12 cellular contexts compared by ENCODE assay signal in the genomic region with DNA sequence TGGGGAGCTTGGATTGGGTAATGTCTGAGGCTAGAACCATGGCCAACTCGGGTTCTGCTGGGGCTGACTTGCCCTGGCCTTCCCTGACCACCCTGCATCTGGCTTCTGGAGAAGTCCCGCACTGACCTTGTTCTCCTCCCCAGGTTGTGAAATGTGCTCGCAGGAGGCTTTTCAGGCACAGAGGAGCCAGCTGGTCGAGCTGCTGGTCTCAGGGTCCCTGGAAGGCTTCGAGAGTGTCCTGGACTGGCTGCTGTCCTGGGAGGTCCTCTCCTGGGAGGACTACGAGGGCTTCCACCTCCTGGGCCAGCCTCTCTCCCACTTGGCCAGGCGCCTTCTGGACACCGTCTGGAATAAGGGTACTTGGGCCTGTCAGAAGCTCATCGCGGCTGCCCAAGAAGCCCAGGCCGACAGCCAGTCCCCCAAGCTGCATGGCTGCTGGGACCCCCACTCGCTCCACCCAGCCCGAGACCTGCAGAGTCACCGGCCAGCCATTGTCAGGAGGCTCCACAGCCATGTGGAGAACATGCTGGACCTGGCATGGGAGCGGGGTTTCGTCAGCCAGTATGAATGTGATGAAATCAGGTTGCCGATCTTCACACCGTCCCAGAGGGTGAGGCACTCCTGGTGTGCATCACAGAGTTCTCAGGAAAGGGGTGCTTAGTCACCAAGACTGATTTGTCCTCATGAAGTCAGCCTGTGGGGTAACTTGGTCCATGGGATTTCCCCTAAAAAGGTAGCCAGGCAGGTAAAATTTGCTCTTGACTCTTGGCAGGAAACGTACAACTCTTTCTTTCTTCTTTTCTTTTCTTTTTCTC. TPM values are rescaled to one million over a fixed set of nuclear protein-coding genes. Genes with fewer than 3 reads are reported as not detected.
DNase-seq lines count a peak whose midpoint lies in the region; ATAC-seq and TF ChIP-seq lines count a peak whose summit lies in the region.
"Had no signal": no experiment of that assay in that cellular context is flagged by ENCODE, and none has a peak within 500 bp of the region (broad histone marks: within the 10 kb centered on the region; RNA-seq: fewer than 3 reads in every experiment).

No MANE protein-coding gene starts in this region.

- in situ Hi-C loops in mammary epithelial cell (cut with MboI; ENCODE audit: low sequenced_read_pairs in 2 of 2): loop anchor here in 1 of 2 donors (10.0 kb wide), 1 partner anchor 45 kb away; a partner anchor contains a TSS

- no peaks in the 10 kb centered on the region for H4K20me1 ChIP-seq in mammary epithelial cell (ENCODE audit: insufficient read depth, low read length)

- H3K4me3 ChIP-seq in mammary epithelial cell (replicated peaks in 1 of 3; ENCODE audit: insufficient read depth in 1 of 3, low read depth in 2 of 3, low read length in 3 of 3): no peak overlapping the region
- H3K4me3 ChIP-seq in skin epidermis: no peak overlapping the region

- H3K9me3 ChIP-seq in T-helper 17 cell (ENCODE audit: control insufficient read depth, low read length, poor library complexity, severe bottlenecking) (peaks cover 9% of the 10 kb centered on the region), mammary epithelial cell (replicated peaks; ENCODE audit: insufficient read depth, low read length) (peaks cover 10% of the 10 kb centered on the region)

- no peak overlapping the region for H3K9ac ChIP-seq in mammary epithelial cell (ENCODE audit: insufficient read depth, low read length)

- ATAC-seq in T-helper 17 cell (peak; percentile 71), HG03432 (IDR thresholded peaks at IDR 0.05; ENCODE audit: unreplicated experiment) (no peak)

- H3K79me2 ChIP-seq in mammary epithelial cell (ENCODE audit: insufficient read depth, low read length): no peaks in the 10 kb centered on the region

- H3K27ac ChIP-seq in mammary epithelial cell (ENCODE audit: insufficient read depth, low read depth, low read length): peak overlapping the region; percentile 69
- peak overlapping the region in 19 of 21 experiments; percentile 31 to 94 (median 79) for H3K27ac ChIP-seq in skin epidermis

- intact Hi-C loops in mammary epithelial cell (cut with micrococcal nuclease): no loop called here
- intact Hi-C loops in posterior vena cava (cut with DNase I): no loop called here

- peak overlapping the region; percentile 92 for H3K4me3 Mint-ChIP-seq in T-helper 17 cell

- dilution Hi-C loops in mammary epithelial cell (cut with HindIII; ENCODE audit: low sequenced_read_pairs): no loop called here

- DNase-seq in GM04504 (ENCODE audit: low read depth): peak; percentile 26
- no peak for DNase-seq in T-helper 17 cell
- peak; percentile 98 for DNase-seq in mammary epithelial cell
- no peak for DNase-seq in NCI-H82 (lab: John Stamatoyannopoulos, UW)
- DNase-seq in posterior vena cava (ENCODE audit: low spot score): no peak
- DNase-seq in putamen (ENCODE audit: low spot score): no peak
- DNase-seq: EL, NCI-H510A treated with DMSO at 0.1 percent for 48 hours had no signal

- H3K4me1 ChIP-seq in mammary epithelial cell (ENCODE audit: insufficient read depth, low read length): peaks cover 42% of the 10 kb centered on the region

- no peaks in the 10 kb centered on the region for H3K36me3 Mint-ChIP-seq in T-helper 17 cell (ENCODE audit: low read depth)

- H3K27me3 Mint-ChIP-seq in T-helper 17 cell: no peaks in the 10 kb centered on the region

- CTCF ChIA-PET in mammary epithelial cell (lab: Charles Lee; ENCODE audit: low non-redundant PET): no interaction called here

- H3K36me3 ChIP-seq in mammary epithelial cell (ENCODE audit: insufficient read depth, low read length): no peaks in the 10 kb centered on the region

- H3K4me2 ChIP-seq in mammary epithelial cell (ENCODE audit: insufficient read depth, low read depth, low read length): no peak overlapping the region

- BruUV-seq in mammary epithelial cell (replicated peaks; lab: Mats Ljungman, UMichigan): no TSS peak

- peaks cover 56% of the 10 kb centered on the region for H3K4me1 Mint-ChIP-seq in T-helper 17 cell

- H3K27me3 ChIP-seq in mammary epithelial cell (ENCODE audit: insufficient read depth, low read length): no peaks in the 10 kb centered on the region

- TF ChIP-seq CTCF in mammary epithelial cell (conservative IDR thresholded peaks at IDR 0.05 in 1 of 2, IDR thresholded peaks at IDR 0.05 in 1 of 2; ENCODE audit: extremely low read depth in 1 of 2, insufficient read depth in 1 of 2, low read depth in 1 of 2, low read length in 2 of 2): no peak

- H3K27ac Mint-ChIP-seq in T-helper 17 cell: peak overlapping the region; percentile 98

- peak overlapping the region; percentile 63 for H2AFZ ChIP-seq in mammary epithelial cell (ENCODE audit: low read depth, low read length)

- WGBS in mammary epithelial cell (ENCODE audit: low coverage, missing lambda C conversion rate): 66% methylated on average over 19 of the region's 19 CpGs

RNA-seq across cellular contexts. Expression of a gene that starts 6.1 kb away (rescaled TPM):
- total RNA-seq in T-helper 17 cell (10 to 100 TPM in 1 of 2 donors, 1 to 10 TPM in 1; 9.4 to 16.6 TPM), mammary epithelial cell (under 1 TPM; 0.17 to 0.66 TPM), posterior vena cava (1 to 10 TPM; 2.9 to 4.5 TPM)
- polyA plus RNA-seq in mammary epithelial cell: 0.28 TPM
- 2.1 TPM for polyA minus RNA-seq in mammary epithelial cell

RNA-seq across cellular contexts. Expression of a gene that starts 18.4 kb away (rescaled TPM):
- total RNA-seq in T-helper 17 cell (10 to 100 TPM; 44.0 to 58.9 TPM), mammary epithelial cell (not detected), posterior vena cava (1 to 10 TPM; 1.8 to 2.7 TPM)
- not detected for polyA plus RNA-seq in mammary epithelial cell
- polyA minus RNA-seq in mammary epithelial cell: not detected
- total RNA-seq: epithelial cell of proximal tubule, temporal lobe had no signal

RNA-seq across cellular contexts. Expression of a gene that starts 42.3 kb away (rescaled TPM):
- total RNA-seq in T-helper 17 cell (100 to 1,000 TPM; 411 to 412 TPM), mammary epithelial cell (10 to 100 TPM; 39.3 to 52.3 TPM), posterior vena cava (10 to 100 TPM; 46.9 to 75.8 TPM)
- polyA plus RNA-seq in mammary epithelial cell: 8.2 TPM
- 31.0 TPM for polyA minus RNA-seq in mammary epithelial cell

Comparison
In these comparisons a context has a peak if more than half of its experiments do, and no peak if none do; other contexts are left out.
1. DNase-seq: peak in GM04504 (single experiment) and mammary epithelial cell (single experiment); none in T-helper 17 cell (0 of 3), NCI-H82 (single experiment), posterior vena cava (single experiment) and putamen (single experiment).
2. RNA of a gene that starts 18.4 kb away (total RNA-seq): 44.0 to 58.9 TPM in T-helper 17 cell; 1.8 to 2.7 TPM in posterior vena cava and not detected in mammary epithelial cell; every median in the first group is over 10 times any median in the second.
3. RNA of a gene that starts 42.3 kb away (total RNA-seq): 411 to 412 TPM in T-helper 17 cell; 46.9 to 75.8 TPM in posterior vena cava and 39.3 to 52.3 TPM in mammary epithelial cell; every median in the first group is over 4 times any median in the second.